Comparison of ENCODE assay signal across 1 cellular context in genomic region chr3:184171562-184171961, GRCh38.
TF ChIP-seq lines count a peak whose summit lies in the region.

No MANE protein-coding gene starts in this region.

TF ChIP-seq in HEK293T, 16 proteins besides CTCF, POLR2A, EP300 and RAD21:
- no peak for TF ChIP-seq ZNF384 (IDR thresholded peaks at IDR 0.05)
- TF ChIP-seq FOXA1 (IDR thresholded peaks at IDR 0.05) = no peak
- no peak for TF ChIP-seq SUZ12 (IDR thresholded peaks at IDR 0.05)
- TF ChIP-seq L3MBTL2 (conservative IDR thresholded peaks at IDR 0.05) = no peak
- no peak for TF ChIP-seq NFRKB (IDR thresholded peaks at IDR 0.05)
